13 cellular contexts compared by ENCODE assay signal in genomic region chr3:39095778-39096177, GRCh38. TPM values are rescaled to one million over a fixed set of nuclear protein-coding genes. Genes with fewer than 3 reads are reported as not detected.
A peak's percentile ranks its signal among the peaks of the same experiment; 100 is the strongest.
DNase-seq lines count a peak whose midpoint lies in the region; ATAC-seq and TF ChIP-seq lines count a peak whose summit lies in the region.
"Had no signal": no experiment of that assay in that cellular context is flagged by ENCODE, and none has a peak within 500 bp of the region (broad histone marks: within the 10 kb centered on the region; RNA-seq: fewer than 3 reads in every experiment).

No MANE protein-coding gene starts in this region.

- no peak for TF ChIP-seq CTCF in left lung (IDR thresholded peaks at IDR 0.05)

- no peaks in the 10 kb centered on the region for H3K9me3 Mint-ChIP-seq in activated naive CD4-positive, alpha-beta T cell treated with anti-CD3 and anti-CD28 coated beads, Interleukin-2, amount 50 U/mL, for 24 hours
- H3K9me3 Mint-ChIP-seq: IgD-negative memory B cell had no signal

- H3K4me3 Mint-ChIP-seq in activated naive CD4-positive, alpha-beta T cell treated with anti-CD3 and anti-CD28 coated beads, Interleukin-2, amount 50 U/mL, for 24 hours = no peak overlapping the region
- H3K4me3 Mint-ChIP-seq: IgD-negative memory B cell had no signal

- no peaks in the 10 kb centered on the region for H3K4me1 Mint-ChIP-seq in activated naive CD4-positive, alpha-beta T cell treated with anti-CD3 and anti-CD28 coated beads, Interleukin-2, amount 50 U/mL, for 24 hours
- H3K4me1 Mint-ChIP-seq: IgD-negative memory B cell had no signal

- no peaks in the 10 kb centered on the region for H3K27me3 Mint-ChIP-seq in activated naive CD4-positive, alpha-beta T cell treated with anti-CD3 and anti-CD28 coated beads, Interleukin-2, amount 50 U/mL, for 24 hours
- H3K27me3 Mint-ChIP-seq: IgD-negative memory B cell had no signal

- in situ Hi-C loops in HAP-1 (cut with MboI; ENCODE audit: low sequenced_read_pairs) = no loop called here

- H3K9me3 ChIP-seq in HAP-1 (no peaks in the 10 kb centered on the region), left lung (no peaks in the 10 kb centered on the region)

- peaks cover 8% of the 10 kb centered on the region for H3K36me3 Mint-ChIP-seq in activated naive CD4-positive, alpha-beta T cell treated with anti-CD3 and anti-CD28 coated beads, Interleukin-2, amount 50 U/mL, for 24 hours
- H3K36me3 Mint-ChIP-seq: IgD-negative memory B cell had no signal

- DNase-seq in activated naive CD4-positive, alpha-beta T cell treated with Interleukin-2 at 50 U/mL for 16 hours = no peak
- DNase-seq in caudate nucleus (lab: John Stamatoyannopoulos, UW) (peak in 2 of 61 donors; percentile 7 to 43), medulla oblongata (ENCODE audit: extremely low spot score) (peak; percentile 59), HAP-1 (ENCODE audit: low spot score in 2 of 2) (no peak), left lung (no peak)
- DNase-seq: NCI-H1436, PC-3 had no signal

- intact Hi-C loops in left lung (cut with DNase I) = no loop called here

- H3K4me3 ChIP-seq in HAP-1 (no peak overlapping the region), left lung (no peak overlapping the region)

- H3K27ac Mint-ChIP-seq in activated naive CD4-positive, alpha-beta T cell treated with anti-CD3 and anti-CD28 coated beads, Interleukin-2, amount 50 U/mL, for 24 hours = peak overlapping the region; percentile 41

- H3K27ac ChIP-seq in caudate nucleus (ENCODE audit: low read depth, low read length) = peak overlapping the region; percentile 52
- peak overlapping the region; percentile 30 for H3K27ac ChIP-seq in temporal lobe (ENCODE audit: low read depth, low read length)
- peak overlapping the region in 1 of 2 donors; percentile 23 for H3K27ac ChIP-seq in left lung

- H3K4me1 ChIP-seq in HAP-1 (no peaks in the 10 kb centered on the region), left lung (no peaks in the 10 kb centered on the region)

- no peaks in the 10 kb centered on the region for H3K27me3 ChIP-seq in HAP-1 (ENCODE audit: low read depth)
- H3K27me3 ChIP-seq in left lung = no peaks in the 10 kb centered on the region

- H3K36me3 ChIP-seq in HAP-1 (replicated peaks) = peaks cover 52% of the 10 kb centered on the region
- peaks cover 3 to 99% of the 10 kb centered on the region in 2 donors for H3K36me3 ChIP-seq in left lung

- ATAC-seq in left lung (no peak), HG03520 (IDR thresholded peaks at IDR 0.05; ENCODE audit: unreplicated experiment) (no peak)
- ATAC-seq: HCT116, PC-3 had no signal

RNA-seq across cellular contexts. Expression of gene GORASP1, which starts 11.6 kb away (rescaled TPM):
- total RNA-seq in temporal lobe (18.2 TPM), left lung (10 to 100 TPM; 62.5 to 63.2 TPM)

RNA-seq across cellular contexts. Expression of gene TTC21A, which starts 11.7 kb away (rescaled TPM):
- total RNA-seq in temporal lobe (2.0 TPM), left lung (10 to 100 TPM in 1 of 2 donors, 1 to 10 TPM in 1; 7.1 to 10.6 TPM)

RNA-seq across cellular contexts. Expression of gene WDR48, which starts 44.0 kb away (rescaled TPM):
- total RNA-seq in temporal lobe (88.0 TPM), left lung (10 to 100 TPM; 25.1 to 29.0 TPM)

RNA-seq across cellular contexts. Expression of gene SCN11A, which starts 44.0 kb away (rescaled TPM):
- total RNA-seq in temporal lobe (0.25 TPM), left lung (under 1 TPM; 0.06 to 0.13 TPM)
- total RNA-seq: HT-29, PC-3 had no signal

RNA-seq across cellular contexts. Expression of gene CSRNP1, which starts 57.6 kb away (rescaled TPM):
- 3.7 TPM for total RNA-seq in temporal lobe
- 10 to 100 TPM; 24.1 to 33.7 TPM for total RNA-seq in left lung
